ENCODE assay signal across 10 cellular contexts in genomic region chr17:80071116-80071980, GRCh38. TPM values are rescaled to one million over a fixed set of nuclear protein-coding genes. Genes with fewer than 3 reads are reported as not detected.
DNase-seq lines count a peak whose midpoint lies in the region; ATAC-seq and TF ChIP-seq lines count a peak whose summit lies in the region.
"Had no signal": no experiment of that assay in that cellular context is flagged by ENCODE, and none has a peak within 500 bp of the region (broad histone marks: within the 10 kb centered on the region; RNA-seq: fewer than 3 reads in every experiment).

No MANE protein-coding gene starts in this region.

- TF ChIP-seq CTCF in tibial artery (IDR thresholded peaks at IDR 0.05) (no peak), GM13976 (IDR thresholded peaks at IDR 0.05; ENCODE audit: borderline replicate concordance, control extremely low read depth, extremely low read depth, insufficient read depth, missing control alignments) (no peak)

- H2BK5ac ChIP-seq in mesenchymal stem cell (ENCODE audit: low read depth, low read length, poor library complexity, severe bottlenecking), result no peak overlapping the region

- H3K9me3 ChIP-seq in duodenal mucosa (ENCODE audit: control insufficient read depth in 1 of 2, low read length in 2 of 2) (no peaks in the 10 kb centered on the region), mesenchymal stem cell (ENCODE audit: control insufficient read depth, low read length) (no peaks in the 10 kb centered on the region), tibial artery (no peaks in the 10 kb centered on the region), Karpas-422 (ENCODE audit: low read length) (no peaks in the 10 kb centered on the region)

- peak overlapping the region; percentile 68 for H3K27ac ChIP-seq in duodenal mucosa (ENCODE audit: low read depth, low read length)
- H3K27ac ChIP-seq in mesenchymal stem cell (ENCODE audit: low read length, poor library complexity, severe bottlenecking), result no peak overlapping the region
- H3K27ac ChIP-seq in tibial artery, result peak overlapping the region; percentile 77 to 82
- no peak overlapping the region for H3K27ac ChIP-seq in Karpas-422 (ENCODE audit: low read length)

- H2BK12ac ChIP-seq in mesenchymal stem cell (ENCODE audit: low read length in 2 of 2), result peak overlapping the region in 1 of 2 experiments; percentile 45

- in situ Hi-C loops in GM13976 (cut with MboI; ENCODE audit: low sequenced_read_pairs, unreplicated experiment), result no loop called here

- H3K4me1 ChIP-seq in duodenal mucosa (ENCODE audit: control insufficient read depth in 1 of 2, insufficient read depth in 2 of 2, low read length in 2 of 2), result peaks cover 16 to 22% of the 10 kb centered on the region in 2 donors
- peaks cover 4% of the 10 kb centered on the region for H3K4me1 ChIP-seq in mesenchymal stem cell (ENCODE audit: control insufficient read depth, insufficient read depth, low read depth, low read length)
- H3K4me1 ChIP-seq in tibial artery, result peaks cover 0 to 20% (median 9%) of the 10 kb centered on the region in 4 donors
- H3K4me1 ChIP-seq in Karpas-422 (ENCODE audit: low read length), result no peaks in the 10 kb centered on the region

- H3K4me3 ChIP-seq in duodenal mucosa (ENCODE audit: low read depth in 1 of 2, low read length in 2 of 2) (peak overlapping the region; percentile 61 to 68), mesenchymal stem cell (ENCODE audit: insufficient read depth in 1 of 2, low read depth in 1 of 2, low read length in 2 of 2) (peak overlapping the region in 1 of 2 experiments; percentile 76), tibial artery (peak overlapping the region; percentile 43 to 50), Karpas-422 (ENCODE audit: low read length) (no peak overlapping the region)

- intact Hi-C loops in tibial artery (cut with DNase I; ENCODE audit: low total_unique reads), result no loop called here

- no peaks in the 10 kb centered on the region for H3K9me2 ChIP-seq in Karpas-422 (replicated peaks; ENCODE audit: insufficient read depth, low read length)

- peak overlapping the region in 1 of 2 experiments; percentile 55 for H3K18ac ChIP-seq in mesenchymal stem cell (ENCODE audit: low read depth in 1 of 2, low read length in 2 of 2)

- no peaks in the 10 kb centered on the region for H4K20me1 ChIP-seq in Karpas-422 (ENCODE audit: insufficient read depth, low read depth, low read length)

- H3K4ac ChIP-seq in mesenchymal stem cell (ENCODE audit: low read depth in 1 of 2, low read length in 2 of 2), result no peak overlapping the region

- H3K79me2 ChIP-seq in Karpas-422 (ENCODE audit: low read length), result no peaks in the 10 kb centered on the region

- H2BK15ac ChIP-seq in mesenchymal stem cell (ENCODE audit: low read depth, poor library complexity, severe bottlenecking), result peak overlapping the region; percentile 38

- peak overlapping the region in 1 of 2 experiments; percentile 26 for H3K14ac ChIP-seq in mesenchymal stem cell (ENCODE audit: low read length in 2 of 2)

- H4K91ac ChIP-seq in mesenchymal stem cell (ENCODE audit: low read length), result peak overlapping the region; percentile 35

- H4K8ac ChIP-seq in mesenchymal stem cell (ENCODE audit: low read length), result peak overlapping the region; percentile 27

- no peaks in the 10 kb centered on the region for H3K27me3 ChIP-seq in duodenal mucosa (ENCODE audit: control insufficient read depth in 1 of 2, insufficient read depth in 2 of 2, low read length in 2 of 2)
- no peaks in the 10 kb centered on the region for H3K27me3 ChIP-seq in mesenchymal stem cell (ENCODE audit: control insufficient read depth in 1 of 2, insufficient read depth in 1 of 2, low read length in 2 of 2)
- H3K27me3 ChIP-seq in tibial artery, result no peaks in the 10 kb centered on the region
- no peaks in the 10 kb centered on the region for H3K27me3 ChIP-seq in Karpas-422 (ENCODE audit: low read length)

- peak overlapping the region; percentile 51 to 68 for H3K9ac ChIP-seq in duodenal mucosa (ENCODE audit: low read depth in 1 of 2, low read length in 2 of 2)
- peak overlapping the region; percentile 91 for H3K9ac ChIP-seq in mesenchymal stem cell (ENCODE audit: low read length)
- H3K9ac ChIP-seq in Karpas-422 (ENCODE audit: low read length), result no peak overlapping the region

- no peak overlapping the region for H2AFZ ChIP-seq in mesenchymal stem cell (ENCODE audit: low read depth, low read length)
- H2AFZ ChIP-seq in Karpas-422 (ENCODE audit: low read length), result no peak overlapping the region

- no peak overlapping the region for H3K4me2 ChIP-seq in mesenchymal stem cell (ENCODE audit: low read length, poor library complexity, severe bottlenecking)
- no peak overlapping the region for H3K4me2 ChIP-seq in Karpas-422 (ENCODE audit: low read depth, low read length, poor library complexity, severe bottlenecking)

- H3K79me1 ChIP-seq in mesenchymal stem cell (replicated peaks; ENCODE audit: low read length, poor library complexity, severe bottlenecking), result no peaks in the 10 kb centered on the region

- H3K36me3 ChIP-seq in duodenal mucosa (ENCODE audit: control insufficient read depth in 1 of 2, insufficient read depth in 2 of 2, low read length in 2 of 2) (no peaks in the 10 kb centered on the region), mesenchymal stem cell (ENCODE audit: control insufficient read depth in 1 of 2, insufficient read depth in 2 of 2, low read depth in 1 of 2, low read length in 2 of 2) (no peaks in the 10 kb centered on the region), tibial artery (no peaks in the 10 kb centered on the region), Karpas-422 (ENCODE audit: insufficient read depth, low read length) (no peaks in the 10 kb centered on the region)

- ATAC-seq in HG02852 (IDR thresholded peaks at IDR 0.05; ENCODE audit: unreplicated experiment), result no peak
- ATAC-seq: activated CD8-positive, alpha-beta T cell treated with anti-CD3 and anti-CD28 coated beads for 36 hours had no signal

- 88% methylated on average over 20 of the region's 22 CpGs for WGBS in mesenchymal stem cell

- no peak overlapping the region for H3K23ac ChIP-seq in mesenchymal stem cell (ENCODE audit: low read length in 2 of 2)

- DNase-seq in NCI-H2029 treated with DMSO at 0.1 percent for 48 hours (lab: John Stamatoyannopoulos, UW), result peak; percentile 63
- no peak for DNase-seq in mesenchymal stem cell
- peak; percentile 52 to 87 for DNase-seq in tibial artery
- no peak for DNase-seq in SIG-M5 treated with dmso at 0.1 percent for 504 hours (lab: John Stamatoyannopoulos, UW; ENCODE audit: unreplicated experiment)
- no peak for DNase-seq in GM13976 (ENCODE audit: low spot score)
- DNase-seq in Karpas-422, result no peak
- DNase-seq: activated CD8-positive, alpha-beta T cell treated with anti-CD3 and anti-CD28 coated beads for 36 hours; stimulated activated CD4-positive, alpha-beta T cell treated with anti-CD3 and anti-CD28 coated beads, Interleukin-4, amount 100 ng/mL, for 4 hours had no signal

- H2AK5ac ChIP-seq in mesenchymal stem cell (ENCODE audit: low read length, severe bottlenecking), result no peak overlapping the region

- no peak overlapping the region for H2BK120ac ChIP-seq in mesenchymal stem cell (ENCODE audit: low read depth, low read length)

RNA-seq across cellular contexts. Expression of gene GAA, which starts 30.0 kb away (rescaled TPM):
- 33.6 TPM for polyA plus RNA-seq in mesenchymal stem cell (2013, experiment 1 of 2)
- polyA plus RNA-seq in mesenchymal stem cell (2013, experiment 2 of 2), result 33.3 TPM
- total RNA-seq in Karpas-422 (2014; rRNA removed; shearing (Covaris generic); ENCODE audit: low replicate concordance), result 4.3 and 6.2 TPM in 2 replicates

RNA-seq across cellular contexts. Expression of gene CCDC40, which starts 34.9 kb away (rescaled TPM):
- polyA plus RNA-seq in mesenchymal stem cell (2013, experiment 1 of 2), result 2.7 TPM
- 2.8 TPM for polyA plus RNA-seq in mesenchymal stem cell (2013, experiment 2 of 2)
- not detected in 2 replicates for total RNA-seq in Karpas-422 (2014; rRNA removed; shearing (Covaris generic); ENCODE audit: low replicate concordance)

RNA-seq across cellular contexts. Expression of gene TBC1D16, which starts 35.7 kb away (rescaled TPM):
- 20.2 TPM for polyA plus RNA-seq in mesenchymal stem cell (2013, experiment 1 of 2)
- polyA plus RNA-seq in mesenchymal stem cell (2013, experiment 2 of 2), result 20.1 TPM
- 0.22 and 1.9 TPM in 2 replicates for total RNA-seq in Karpas-422 (2014; rRNA removed; shearing (Covaris generic); ENCODE audit: low replicate concordance)

Comparison
In these comparisons a context has a peak if more than half of its experiments do, and no peak if none do; other contexts are left out.
1. DNase-seq: peak in NCI-H2029 treated with DMSO at 0.1 percent for 48 hours (single experiment) and tibial artery (2 of 2); none in mesenchymal stem cell (single experiment), SIG-M5 treated with dmso at 0.1 percent for 504 hours (single experiment), GM13976 (single experiment) and Karpas-422 (single experiment).
2. H3K27ac ChIP-seq: peak in duodenal mucosa (single experiment) and tibial artery (2 of 2); none in mesenchymal stem cell (single experiment) and Karpas-422 (single experiment).